Comparison of ENCODE assay signal across 8 cellular contexts in the genomic region with DNA sequence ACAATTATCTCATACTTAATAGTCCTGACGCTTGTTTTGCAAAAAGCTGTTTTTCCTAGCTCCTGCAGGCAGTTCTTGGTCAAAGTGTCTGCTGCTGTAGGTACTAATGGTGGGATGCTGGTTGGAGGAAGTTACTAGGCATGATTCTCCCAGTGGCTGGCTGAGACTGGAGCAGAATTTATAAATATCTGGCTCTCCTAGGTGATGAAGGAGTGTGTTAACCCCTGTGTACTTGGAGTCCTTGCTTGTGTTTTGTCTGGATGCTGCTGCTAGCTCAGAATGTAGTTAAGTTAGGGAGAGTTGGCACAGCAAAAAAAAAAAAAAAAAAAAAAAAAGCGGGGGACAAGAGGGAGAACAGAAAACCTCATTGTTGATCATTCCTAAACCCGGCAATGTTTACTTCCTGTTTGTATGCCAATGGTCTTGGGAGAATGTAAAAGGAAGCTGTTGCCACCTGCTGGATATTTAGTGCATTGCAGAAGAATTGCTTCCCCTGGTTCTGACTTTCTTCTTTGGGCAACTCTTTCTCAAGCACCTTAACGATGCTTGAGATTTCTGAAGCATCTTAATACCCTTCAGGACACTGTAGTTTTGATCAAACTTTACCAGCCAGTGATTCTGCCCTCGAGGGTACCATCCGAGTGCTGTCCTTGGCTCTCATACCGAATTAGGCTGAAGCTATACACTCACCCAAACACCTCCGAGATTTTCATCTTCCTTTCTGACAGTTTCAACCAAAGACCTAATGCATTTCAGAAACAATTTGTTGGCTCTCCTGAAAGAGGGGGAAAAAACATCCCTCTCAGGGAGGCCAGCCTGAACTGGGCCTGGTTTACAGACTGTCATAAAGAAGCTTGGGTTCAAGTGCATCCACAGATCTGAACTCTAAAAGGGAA.
DNase-seq lines count a peak whose midpoint lies in the region; ATAC-seq and TF ChIP-seq lines count a peak whose summit lies in the region.

No MANE protein-coding gene starts in this region.

- H3K36me3 ChIP-seq in BJ (ENCODE audit: control insufficient read depth, insufficient read depth, low read length) (no peaks in the 10 kb centered on the region), stomach (no peaks in the 10 kb centered on the region)

- POLR2A ChIA-PET in BJ (lab: Charles Lee) = interaction anchor here (0.6 kb wide), 2 partner anchors 191 to 338 kb away, joined by 3 read pairs; no protein-coding TSS in a partner anchor

- CTCF ChIA-PET in BJ (lab: Yijun Ruan, JAX) = interaction anchor here (0.6 to 2.2 kb wide), 33 partner anchors 8 to 1348 kb away, joined by 3 to 16 read pairs (median 3); no protein-coding TSS in a partner anchor

- no peak overlapping the region for H3K27ac ChIP-seq in stomach

- no peak for TF ChIP-seq POLR2A in stomach (IDR thresholded peaks at IDR 0.05)

- H3K27me3 ChIP-seq in BJ (ENCODE audit: control insufficient read depth, insufficient read depth, low read length) (peaks cover 4% of the 10 kb centered on the region), stomach (peaks cover 0 to 6% (median 0%) of the 10 kb centered on the region in 3 donors)

- WGBS in stomach, 5 donors = 22 to 28% (median 27%) methylated on average over 8 of the region's 8 CpGs

- no peaks in the 10 kb centered on the region for H3K9me3 ChIP-seq in stomach

- H3K4me3 ChIP-seq in BJ (ENCODE audit: low read depth, low read length) = no peak overlapping the region
- H3K4me3 ChIP-seq in stomach = peak overlapping the region in 1 of 4 donors; percentile 17

- DNase-seq in BJ (ENCODE audit: low read depth) (peak; percentile 12), NAMALWA (ENCODE audit: low spot score) (peak; percentile 85), SKM-1 (lab: John Stamatoyannopoulos, UW; ENCODE audit: unreplicated experiment) (peak; percentile 64), dedifferentiated amniotic fluid mesenchymal stem cell (ENCODE audit: extremely low spot score) (peak; percentile 84), left lobe of liver (ENCODE audit: low spot score) (no peak), stomach (peak; percentile 55)

- TF ChIP-seq EP300 in stomach (IDR thresholded peaks at IDR 0.05) = no peak

- ATAC-seq in GM18498 (IDR thresholded peaks at IDR 0.05; ENCODE audit: unreplicated experiment) (peak; percentile 87), HG02759 (IDR thresholded peaks at IDR 0.05; ENCODE audit: unreplicated experiment) (peak; percentile 90), left lobe of liver (peak; percentile 96)

- intact Hi-C loops in stomach (cut with DNase I; ENCODE audit: low total_unique reads) = loop anchor here (5.0 to 10.0 kb wide), 2 partner anchors 115 to 497 kb away; no protein-coding TSS in a partner anchor

- H3K4me1 ChIP-seq in stomach = peaks cover 0 to 10% (median 3%) of the 10 kb centered on the region in 4 donors

- TF ChIP-seq CTCF in BJ (IDR thresholded peaks at IDR 0.05; ENCODE audit: insufficient read depth, low read depth, low read length) = peak; percentile 87
- peak in 5 of 7 experiments; percentile 83 to 97 (median 87) for TF ChIP-seq CTCF in stomach (IDR thresholded peaks at IDR 0.05)
